Comparison of ENCODE assay signal across 19 cellular contexts in genomic region chr1:164982545-164982944, GRCh38.
"Had no signal": no experiment of that assay in that cellular context is flagged by ENCODE, and none has a peak within 500 bp of the region (broad histone marks: within the 10 kb centered on the region; RNA-seq: fewer than 3 reads in every experiment).

No MANE protein-coding gene starts in this region.

- H3K27me3 ChIP-seq: foreskin keratinocyte, neutrophil, tibial artery, uterus had no signal

- ATAC-seq: activated CD8-positive, alpha-beta T cell treated with anti-CD3 and anti-CD28 coated beads for 36 hours; foreskin keratinocyte; left colon; lower lobe of right lung; stimulated activated effector memory CD8-positive, alpha-beta T cell treated with anti-CD3 and anti-CD28 coated beads, Interleukin-12 subunit alpha, Interleukin-12 subunit beta, amount 100 ng/mL, for 72 hours had no signal

- H3K36me3 Mint-ChIP-seq: activated naive CD8-positive, alpha-beta T cell treated with anti-CD3 and anti-CD28 coated beads for 36 hours; brain; immature natural killer cell; naive B cell; stimulated activated effector memory CD8-positive, alpha-beta T cell treated with anti-CD3 and anti-CD28 coated beads, Interleukin-12 subunit alpha, Interleukin-12 subunit beta, amount 100 ng/mL, for 72 hours had no signal

- H3K9me3 Mint-ChIP-seq: activated B cell treated with CpG ODN at 0.5 μM for 24 hours; activated CD8-positive, alpha-beta T cell treated with anti-CD3 and anti-CD28 coated beads for 36 hours; activated naive CD8-positive, alpha-beta T cell treated with anti-CD3 and anti-CD28 coated beads for 36 hours; brain had no signal

- H3K27me3 Mint-ChIP-seq: activated B cell treated with CpG ODN at 0.5 μM for 24 hours; activated CD8-positive, alpha-beta T cell treated with anti-CD3 and anti-CD28 coated beads for 36 hours; activated naive CD8-positive, alpha-beta T cell treated with anti-CD3 and anti-CD28 coated beads for 36 hours had no signal

- DNase-seq: activated B cell treated with CpG ODN at 0.5 μM for 24 hours; activated CD4-positive, alpha-beta T cell treated with anti-CD3 and anti-CD28 coated beads for 48 hours; activated CD8-positive, alpha-beta T cell treated with anti-CD3 and anti-CD28 coated beads for 36 hours; activated gamma-delta T cell treated with Interleukin-2 at 50 U/mL for 16 hours; activated naive CD8-positive, alpha-beta T cell treated with anti-CD3 and anti-CD28 coated beads for 36 hours; activated T-cell treated with anti-CD3 and anti-CD28 coated beads, Interleukin-2, amount 50 U/mL, for 48 hours; cortex of kidney; effector CD8-positive, alpha-beta T cell; foreskin keratinocyte; immature natural killer cell; left colon; lower lobe of right lung; naive B cell; T-helper 2 cell; tibial artery; uterus had no signal

- H3K4me1 Mint-ChIP-seq: activated B cell treated with CpG ODN at 0.5 μM for 24 hours; activated naive CD8-positive, alpha-beta T cell treated with anti-CD3 and anti-CD28 coated beads for 36 hours; immature natural killer cell; naive B cell; stimulated activated effector memory CD8-positive, alpha-beta T cell treated with anti-CD3 and anti-CD28 coated beads, Interleukin-12 subunit alpha, Interleukin-12 subunit beta, amount 100 ng/mL, for 72 hours had no signal

- H3K36me3 ChIP-seq: lower lobe of right lung, neutrophil, tibial artery, uterus had no signal

- H3K4me1 ChIP-seq: foreskin keratinocyte, lower lobe of right lung, tibial artery, uterus had no signal

- H3K27ac ChIP-seq: foreskin keratinocyte, lower lobe of right lung, neutrophil, tibial artery, uterus had no signal

- H3K9me3 ChIP-seq: lower lobe of right lung, neutrophil, tibial artery, uterus had no signal

- H3K4me3 Mint-ChIP-seq: activated B cell treated with CpG ODN at 0.5 μM for 24 hours; activated CD8-positive, alpha-beta T cell treated with anti-CD3 and anti-CD28 coated beads for 36 hours; activated naive CD8-positive, alpha-beta T cell treated with anti-CD3 and anti-CD28 coated beads for 36 hours; brain; immature natural killer cell; naive B cell; stimulated activated effector memory CD8-positive, alpha-beta T cell treated with anti-CD3 and anti-CD28 coated beads, Interleukin-12 subunit alpha, Interleukin-12 subunit beta, amount 100 ng/mL, for 72 hours had no signal

- H3K4me3 ChIP-seq: lower lobe of right lung, tibial artery, uterus had no signal

- H3K27ac Mint-ChIP-seq: activated B cell treated with CpG ODN at 0.5 μM for 24 hours; activated CD8-positive, alpha-beta T cell treated with anti-CD3 and anti-CD28 coated beads for 36 hours; activated naive CD8-positive, alpha-beta T cell treated with anti-CD3 and anti-CD28 coated beads for 36 hours; immature natural killer cell; naive B cell; stimulated activated effector memory CD8-positive, alpha-beta T cell treated with anti-CD3 and anti-CD28 coated beads, Interleukin-12 subunit alpha, Interleukin-12 subunit beta, amount 100 ng/mL, for 72 hours had no signal
